In the genomic region with DNA sequence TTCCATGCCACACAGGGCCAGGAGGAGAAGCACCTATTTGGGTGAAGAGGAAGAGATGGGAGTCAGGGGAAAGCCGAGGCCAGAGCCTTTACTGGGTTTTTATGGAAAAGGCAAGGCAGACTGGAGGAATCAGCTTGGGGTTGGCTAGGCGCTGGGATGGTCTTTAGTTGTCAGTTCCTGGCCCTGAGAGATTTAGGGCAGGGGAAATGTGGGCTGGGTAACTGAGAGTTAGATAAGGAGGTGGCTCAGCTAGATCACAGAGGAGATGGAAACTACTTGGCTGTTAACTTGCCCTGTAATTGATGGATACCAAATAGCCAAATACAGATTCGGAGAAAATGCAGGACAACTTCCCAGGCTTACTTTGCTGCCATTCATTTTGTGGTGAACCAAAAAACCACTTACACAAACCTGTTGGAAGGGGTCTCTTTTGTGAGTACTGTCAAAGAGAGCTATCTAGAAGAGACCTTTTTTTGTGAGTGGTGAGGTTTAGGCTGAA, we compare ENCODE assay signal across 14 cellular contexts. TPM values are rescaled to one million over a fixed set of nuclear protein-coding genes. Genes with fewer than 3 reads are reported as not detected.
DNase-seq lines count a peak whose midpoint lies in the region; ATAC-seq and TF ChIP-seq lines count a peak whose summit lies in the region.
"Had no signal": no experiment of that assay in that cellular context is flagged by ENCODE, and none has a peak within 500 bp of the region (broad histone marks: within the 10 kb centered on the region; RNA-seq: fewer than 3 reads in every experiment).

No MANE protein-coding gene starts in this region.

- H3K9me3 ChIP-seq in transverse colon, result no peaks in the 10 kb centered on the region
- H3K9me3 ChIP-seq: left lung, thoracic aorta had no signal

- in situ Hi-C loops in transverse colon (cut with MboI; ENCODE audit: low pct_ligation_motif_present in 1 of 4, low pct_unique_long_range_greater_than_20kb in 1 of 4, low sequenced_read_pairs in 3 of 4), result no loop called here

- no peak overlapping the region for H3K27ac ChIP-seq in transverse colon
- H3K27ac ChIP-seq: thoracic aorta had no signal

- DNase-seq in CD14-positive monocyte (ENCODE audit: low spot score) (no peak), astrocyte of the hippocampus (ENCODE audit: low read depth, low spot score) (peak; percentile 37), natural killer cell (no peak), pons (ENCODE audit: low spot score) (no peak), transverse colon (no peak), left lobe of liver (ENCODE audit: low spot score) (no peak)
- DNase-seq: caudate nucleus, DMS 273 treated with DMSO at 0.1 percent for 48 hours, left lung, NCI-H2029, posterior cingulate gyrus had no signal

- ATAC-seq in GM19023 (IDR thresholded peaks at IDR 0.05; ENCODE audit: unreplicated experiment) (peak; percentile 13), natural killer cell (peak in 1 of 3 donors; percentile 33), HG02870 (IDR thresholded peaks at IDR 0.05; ENCODE audit: unreplicated experiment) (no peak), left lobe of liver (no peak)

- H3K4me1 ChIP-seq in transverse colon, result peaks cover 28 to 70% (median 47%) of the 10 kb centered on the region in 4 donors

- H3K27ac Mint-ChIP-seq in CD14-positive monocyte (peak overlapping the region; percentile 81 to 94 (median 88)), natural killer cell (peak overlapping the region; percentile 49 to 83)

- intact Hi-C loops in CD14-positive monocyte (cut with micrococcal nuclease) (loop anchor here in 1 of 2 donors (5.0 kb wide), 1 partner anchor 55 kb away; a partner anchor contains a TSS), natural killer cell (cut with micrococcal nuclease) (no loop called here), transverse colon (cut with DNase I; ENCODE audit: low total_unique reads) (no loop called here)

- H3K27me3 Mint-ChIP-seq in CD14-positive monocyte (ENCODE audit: low read depth in 3 of 3) (peaks cover 0 to 3% (median 0%) of the 10 kb centered on the region in 3 donors), natural killer cell (ENCODE audit: low read depth in 2 of 2) (no peaks in the 10 kb centered on the region)

- H3K4me3 ChIP-seq in transverse colon, result no peak overlapping the region
- H3K4me3 ChIP-seq: left lung, thoracic aorta had no signal

- TF ChIP-seq POLR2A in transverse colon (IDR thresholded peaks at IDR 0.05), result no peak

- no peaks in the 10 kb centered on the region for H3K36me3 ChIP-seq in transverse colon
- H3K36me3 ChIP-seq: left lung, thoracic aorta had no signal

- H3K27me3 ChIP-seq in transverse colon, result no peaks in the 10 kb centered on the region
- H3K27me3 ChIP-seq: left lung had no signal

- no peak for TF ChIP-seq EP300 in transverse colon (IDR thresholded peaks at IDR 0.05; ENCODE audit: low read depth)

- peaks cover 47% of the 10 kb centered on the region for H3K4me1 Mint-ChIP-seq in CD14-positive monocyte
- peaks cover 62 to 66% of the 10 kb centered on the region in 2 donors for H3K4me1 Mint-ChIP-seq in natural killer cell

- peak overlapping the region; percentile 39 to 57 for H3K4me3 Mint-ChIP-seq in CD14-positive monocyte
- H3K4me3 Mint-ChIP-seq in natural killer cell, result peak overlapping the region; percentile 17

- TF ChIP-seq CTCF in CD14-positive monocyte (IDR thresholded peaks at IDR 0.05) (no peak), natural killer cell (IDR thresholded peaks at IDR 0.05) (no peak), transverse colon (IDR thresholded peaks at IDR 0.05) (no peak)

- H3K9me3 Mint-ChIP-seq in CD14-positive monocyte (no peaks in the 10 kb centered on the region), natural killer cell (no peaks in the 10 kb centered on the region)

- 73 to 81% methylated on average over 3 of the region's 3 CpGs for WGBS in transverse colon (ENCODE audit: low coverage in 1 of 2), 2 donors

- peaks cover 0 to 3% of the 10 kb centered on the region in 2 donors for H3K36me3 Mint-ChIP-seq in CD14-positive monocyte
- no peaks in the 10 kb centered on the region for H3K36me3 Mint-ChIP-seq in natural killer cell

RNA-seq across cellular contexts. Expression of a gene that starts 54.0 kb away (rescaled TPM):
- polyA plus RNA-seq in CD14-positive monocyte, result 1 to 10 TPM in 1 of 2 donors, under 1 TPM in 1; 0.88 to 2.1 TPM
- total RNA-seq in natural killer cell (10 to 100 TPM; 23.7 to 32.2 (median 29.6) TPM), transverse colon (10 to 100 TPM in 3 of 4 donors, 1 to 10 TPM in 1; 5.2 to 30.7 (median 17.1) TPM), left lobe of liver (6.0 TPM)
